In the genomic region with DNA sequence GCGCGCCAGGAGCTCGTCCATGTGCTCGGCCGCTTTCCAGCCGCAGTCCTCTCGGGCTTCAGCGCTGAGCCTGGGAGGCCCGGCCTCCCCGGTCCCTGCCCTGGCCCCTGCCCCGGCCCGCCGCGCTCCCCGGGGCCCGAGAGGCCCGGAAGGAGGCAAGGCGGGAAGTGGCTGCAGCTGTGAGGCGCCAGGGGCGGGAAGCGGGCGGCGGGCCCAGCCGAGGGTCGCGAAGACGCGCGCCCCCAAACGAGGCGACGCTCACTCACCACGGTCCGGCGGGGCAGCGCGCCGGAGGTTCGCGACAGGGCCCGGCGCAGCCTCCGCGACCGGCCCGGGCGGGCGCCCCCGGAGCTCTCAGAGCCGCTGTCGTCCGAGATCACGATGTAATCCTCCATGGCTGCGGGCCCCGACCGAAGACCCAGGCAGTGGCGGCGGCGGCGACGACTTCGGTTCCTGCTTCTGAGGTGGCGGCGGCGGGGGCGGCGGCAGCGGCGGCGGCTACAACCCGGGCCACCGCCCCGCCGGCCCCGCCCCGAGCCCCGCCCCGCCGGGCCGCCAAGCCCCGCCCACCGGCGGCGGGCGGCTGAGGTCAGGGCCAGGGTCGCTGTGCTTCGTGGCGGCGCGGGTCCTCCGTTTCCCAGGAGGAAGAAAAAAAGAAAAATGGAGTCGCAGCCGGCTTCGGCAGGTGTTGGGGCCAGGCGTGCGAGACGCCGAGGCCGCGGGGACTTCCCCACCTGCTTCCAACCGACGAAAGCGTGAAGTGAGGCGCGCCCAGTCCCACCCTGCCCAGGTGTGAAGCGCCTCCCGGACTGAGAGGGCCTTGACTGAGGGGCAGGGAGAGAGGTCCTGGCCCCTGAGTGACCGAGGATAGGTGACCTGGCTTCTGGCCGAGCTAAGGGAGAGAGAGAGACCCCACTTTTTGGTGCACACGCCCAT, we compare ENCODE assay signal across 8 cellular contexts.
DNase-seq lines count a peak whose midpoint lies in the region; ATAC-seq, FAIRE-seq and TF ChIP-seq lines count a peak whose summit lies in the region.
"Not testable (repeated sequence)": the region's sequence is repeated elsewhere in the genome, so short reads cannot be mapped to it uniquely, and the experiment has no call there.

No MANE protein-coding gene starts in this region.

- WGBS in HepG2 (ENCODE audit: low lambda C conversion rate), result 76% methylated on average over 36 of the region's 110 CpGs

- intact Hi-C loops in dorsolateral prefrontal cortex (cut with DNase I); HepG2 (cut with micrococcal nuclease; ENCODE audit: unreplicated experiment); vagina (cut with DNase I): not testable (repeated sequence)

- DNase-seq in MG63 (peak; percentile 72), dorsolateral prefrontal cortex (peak in 9 of 10 donors; percentile 24 to 75 (median 47))
- DNase-seq in activated CD8-positive, alpha-beta memory T cell treated with anti-CD3 and anti-CD28 coated beads for 48 hours (ENCODE audit: low read depth in 2 of 3, low spot score in 2 of 3), result peak; percentile 25 to 47 (median 45)
- DNase-seq in HepG2 (ENCODE audit: low spot score); vagina (ENCODE audit: extremely low spot score in 2 of 2): not testable (repeated sequence)
- DNase-seq in stimulated activated CD4-positive, alpha-beta T cell treated with anti-CD3 and anti-CD28 coated beads, Interleukin-12 subunit alpha, Interleukin-12 subunit beta, amount 100 ng/mL, for 48 hours (ENCODE audit: low read depth in 2 of 3, low spot score in 1 of 3), result peak; percentile 34 to 73 (median 49)

- H2AFZ ChIP-seq in HepG2 (ENCODE audit: low read length), result not testable (repeated sequence)

- not testable (repeated sequence) for TF ChIP-seq CTCF in dorsolateral prefrontal cortex (IDR thresholded peaks at IDR 0.05 in 54 of 56, conservative IDR thresholded peaks at IDR 0.05 in 2 of 56; ENCODE audit: low read depth in 1 of 56, partially characterized antibody in 56 of 56); HepG2 (CRISPR knock-in tag; IDR thresholded peaks at IDR 0.05); vagina (IDR thresholded peaks at IDR 0.05)

- H3K4me3 ChIP-seq in MG63, result not testable (repeated sequence)
- H3K4me3 ChIP-seq in dorsolateral prefrontal cortex (peak overlapping the region in 49 of 59 donors; percentile 22 to 67 (median 49)), HepG2 (replicated peaks in 1 of 3; ENCODE audit: insufficient read depth in 1 of 3, low read depth in 2 of 3, low read length in 3 of 3) (peak overlapping the region in 1 of 3 experiments; percentile 23; a peak in 2 of 6 replicates), vagina (peak overlapping the region; percentile 45 to 61)

- FAIRE-seq in HepG2 (lab: Jason Lieb, UNC), result not testable (repeated sequence)

- not testable (repeated sequence) for H3K36me3 ChIP-seq in MG63; HepG2 (replicated peaks in 1 of 2; ENCODE audit: control insufficient read depth in 1 of 2, insufficient read depth in 2 of 2, low read length in 2 of 2); vagina

- CTCF ChIA-PET in HepG2 (lab: Yijun Ruan, JAX; ENCODE audit: low intra/inter-chr PET ratio, low total read pairs), result not testable (repeated sequence)

- ATAC-seq in GM18498 (IDR thresholded peaks at IDR 0.05; ENCODE audit: unreplicated experiment) (peak; percentile 77), HG02623 (IDR thresholded peaks at IDR 0.05; ENCODE audit: unreplicated experiment) (peak; percentile 73), HepG2 (peak; percentile 88)

- TF ChIP-seq RAD21 in HepG2 (CRISPR knock-in tag; IDR thresholded peaks at IDR 0.05), result not testable (repeated sequence)

- not testable (repeated sequence) for H3K9me3 ChIP-seq in MG63; HepG2 (ENCODE audit: low read length); vagina

- in situ Hi-C loops in HepG2 (cut with HindIII; ENCODE audit: extremely low pct_ligation_motif_present, low pct_unique_long_range_greater_than_20kb), result not testable (repeated sequence)

- H3K27ac ChIP-seq in dorsolateral prefrontal cortex; HepG2 (ENCODE audit: extremely low read length, insufficient read depth, low read length); vagina: not testable (repeated sequence)

- not testable (repeated sequence) for TF ChIP-seq POLR2A in HepG2 (IDR thresholded peaks at IDR 0.05; ENCODE audit: insufficient read depth in 1 of 2, low read depth in 2 of 2, low read length in 2 of 2)
- TF ChIP-seq POLR2A in vagina (IDR thresholded peaks at IDR 0.05), result peak in 1 of 2 donors; percentile 8

- not testable (repeated sequence) for BruUV-seq in HepG2 (replicated peaks; lab: Mats Ljungman, UMichigan)

- H3K4me2 ChIP-seq in HepG2 (ENCODE audit: low read depth, low read length), result not testable (repeated sequence)

- not testable (repeated sequence) for H3K27me3 ChIP-seq in MG63; dorsolateral prefrontal cortex; HepG2 (ENCODE audit: control insufficient read depth in 1 of 2, insufficient read depth in 2 of 2, low read length in 2 of 2); vagina

- TF ChIP-seq EP300 in HepG2 (IDR thresholded peaks at IDR 0.05; ENCODE audit: low read depth in 2 of 2, low read length in 2 of 2); HepG2 (CRISPR knock-in tag; IDR thresholded peaks at IDR 0.05; ENCODE audit: borderline replicate concordance): not testable (repeated sequence)

- not testable (repeated sequence) for H3K9ac ChIP-seq in HepG2 (ENCODE audit: insufficient read depth, low read depth, low read length)

- not testable (repeated sequence) for H3K4me1 ChIP-seq in HepG2 (ENCODE audit: insufficient read depth, low read length); vagina

- H3K79me2 ChIP-seq in HepG2 (ENCODE audit: insufficient read depth, low read length), result not testable (repeated sequence)

- POLR2A ChIA-PET in HepG2 (lab: Yijun Ruan, JAX), result not testable (repeated sequence)

- not testable (repeated sequence) for H4K20me1 ChIP-seq in HepG2 (ENCODE audit: insufficient read depth, low read length)
